ENCODE assay signal across 1 cellular context in the genomic region with DNA sequence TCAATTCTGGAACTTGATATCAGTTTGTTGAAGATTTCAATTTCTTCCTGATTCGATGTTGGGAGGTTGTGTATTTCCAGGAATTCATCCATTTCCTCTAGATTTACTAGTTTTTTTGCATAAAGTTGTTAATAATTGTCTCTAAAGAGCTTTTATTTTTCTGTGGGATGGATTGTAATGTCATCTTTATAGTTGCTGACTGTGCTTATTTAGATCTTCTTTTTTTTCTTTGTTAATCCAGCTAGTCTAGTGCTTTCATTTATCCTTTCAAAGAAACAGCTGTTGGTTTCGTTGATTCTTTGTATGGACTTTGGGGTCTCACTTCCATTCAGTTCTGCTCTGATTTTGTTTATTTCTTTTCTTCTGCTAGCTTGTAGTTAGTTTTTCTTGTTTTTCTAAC.
TF ChIP-seq lines count a peak whose summit lies in the region.

No MANE protein-coding gene starts in this region.

TF ChIP-seq in IMR-90, 13 proteins besides CTCF, POLR2A, EP300 and RAD21 (continued from another document):
- TF ChIP-seq, protein P1, sequence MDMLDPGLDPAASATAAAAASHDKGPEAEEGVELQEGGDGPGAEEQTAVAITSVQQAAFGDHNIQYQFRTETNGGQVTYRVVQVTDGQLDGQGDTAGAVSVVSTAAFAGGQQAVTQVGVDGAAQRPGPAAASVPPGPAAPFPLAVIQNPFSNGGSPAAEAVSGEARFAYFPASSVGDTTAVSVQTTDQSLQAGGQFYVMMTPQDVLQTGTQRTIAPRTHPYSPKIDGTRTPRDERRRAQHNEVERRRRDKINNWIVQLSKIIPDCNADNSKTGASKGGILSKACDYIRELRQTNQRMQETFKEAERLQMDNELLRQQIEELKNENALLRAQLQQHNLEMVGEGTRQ (IDR thresholded peaks at IDR 0.05; ENCODE audit: low read depth, low read length) = no peak
- no peak for TF ChIP-seq MAZ (IDR thresholded peaks at IDR 0.05; ENCODE audit: borderline replicate concordance, low read depth, low read length)
